Comparison of ENCODE assay signal across 15 cellular contexts in genomic region chr15:29403778-29404177, GRCh38.
DNase-seq lines count a peak whose midpoint lies in the region; ATAC-seq and TF ChIP-seq lines count a peak whose summit lies in the region.
"Had no signal": no experiment of that assay in that cellular context is flagged by ENCODE, and none has a peak within 500 bp of the region (broad histone marks: within the 10 kb centered on the region; RNA-seq: fewer than 3 reads in every experiment).

No MANE protein-coding gene starts in this region.

- H3K4me1 ChIP-seq in Panc1 (ENCODE audit: control insufficient read depth, insufficient read depth, low read length) (no peaks in the 10 kb centered on the region), aorta (ENCODE audit: control insufficient read depth in 1 of 2, insufficient read depth in 2 of 2, low read length in 2 of 2) (no peaks in the 10 kb centered on the region), transverse colon (peaks cover 0 to 11% (median 7%) of the 10 kb centered on the region in 4 donors), Peyer's patch (no peaks in the 10 kb centered on the region)
- H3K4me1 ChIP-seq: adrenal gland had no signal

- TF ChIP-seq POLR2A in transverse colon (IDR thresholded peaks at IDR 0.05) (no peak), Peyer's patch (IDR thresholded peaks at IDR 0.05) (no peak)

- ATAC-seq in Panc1, result peak; percentile 42; the same call in 1 of the 2 replicates
- peak; percentile 23 for ATAC-seq in aorta (ENCODE audit: low FRiP score)

- no TSS peak for BruUV-seq in Panc1 (replicated peaks; lab: Mats Ljungman, UMichigan)

- H3K27me3 ChIP-seq in Panc1 (ENCODE audit: control insufficient read depth, insufficient read depth, low read length), result no peaks in the 10 kb centered on the region
- no peaks in the 10 kb centered on the region for H3K27me3 ChIP-seq in kidney epithelial cell (ENCODE audit: control insufficient read depth, insufficient read depth, low read length)
- no peaks in the 10 kb centered on the region for H3K27me3 ChIP-seq in aorta (ENCODE audit: control insufficient read depth in 1 of 2, insufficient read depth in 2 of 2, low read length in 1 of 2)
- H3K27me3 ChIP-seq in transverse colon, result no peaks in the 10 kb centered on the region
- no peaks in the 10 kb centered on the region for H3K27me3 ChIP-seq in Peyer's patch
- H3K27me3 ChIP-seq: adrenal gland had no signal

- DNase-seq in NCI-H748 (lab: John Stamatoyannopoulos, UW; ENCODE audit: unreplicated experiment) (peak; percentile 9), NCI-H748 treated with DMSO at 0.1 percent for 48 hours (lab: John Stamatoyannopoulos, UW) (no peak), Panc1 (ENCODE audit: low read depth, low spot score) (no peak), kidney epithelial cell (ENCODE audit: low read depth) (no peak), aorta (no peak), transverse colon (no peak), NCI-H2227 (lab: John Stamatoyannopoulos, UW; ENCODE audit: unreplicated experiment) (no peak), Peyer's patch (no peak)
- DNase-seq: ACHN; adrenal gland; CD4-positive, alpha-beta T cell; HCEC 1CT; IMR-90; NCI-H2171 treated with DMSO at 0.1 percent for 48 hours; trophoblast cell had no signal

- intact Hi-C loops in Panc1 (cut with micrococcal nuclease; ENCODE audit: unreplicated experiment), result no loop called here
- intact Hi-C loops in aorta (cut with DNase I), result no loop called here
- intact Hi-C loops in transverse colon (cut with DNase I; ENCODE audit: low total_unique reads), result no loop called here

- in situ Hi-C loops in Panc1 (cut with HindIII; ENCODE audit: low pct_unique_long_range_greater_than_20kb, low sequenced_read_pairs) (no loop called here), transverse colon (cut with MboI; ENCODE audit: low pct_ligation_motif_present in 1 of 4, low pct_unique_long_range_greater_than_20kb in 1 of 4, low sequenced_read_pairs in 3 of 4) (no loop called here)

- TF ChIP-seq CTCF in Panc1 (IDR thresholded peaks at IDR 0.05), result peak; percentile 23
- TF ChIP-seq CTCF in kidney epithelial cell (IDR thresholded peaks at IDR 0.05; ENCODE audit: insufficient read depth, low read length, poor library complexity, severe bottlenecking), result peak; percentile 43
- TF ChIP-seq CTCF in transverse colon (IDR thresholded peaks at IDR 0.05), result no peak
- peak in 1 of 6 experiments; percentile 3 for TF ChIP-seq CTCF in Peyer's patch (IDR thresholded peaks at IDR 0.05)

- no peaks in the 10 kb centered on the region for H3K9me3 ChIP-seq in Panc1 (ENCODE audit: control insufficient read depth, insufficient read depth, low read depth, low read length)
- no peaks in the 10 kb centered on the region for H3K9me3 ChIP-seq in aorta (ENCODE audit: control insufficient read depth, low read length)
- no peaks in the 10 kb centered on the region for H3K9me3 ChIP-seq in transverse colon
- H3K9me3 ChIP-seq in Peyer's patch, result no peaks in the 10 kb centered on the region
- H3K9me3 ChIP-seq: adrenal gland had no signal

- H3K36me3 ChIP-seq in Panc1 (ENCODE audit: control insufficient read depth, insufficient read depth, low read length) (no peaks in the 10 kb centered on the region), kidney epithelial cell (ENCODE audit: control insufficient read depth, insufficient read depth, low read length) (no peaks in the 10 kb centered on the region), aorta (ENCODE audit: control insufficient read depth in 1 of 2, insufficient read depth in 2 of 2, low read length in 1 of 2) (no peaks in the 10 kb centered on the region), transverse colon (no peaks in the 10 kb centered on the region), Peyer's patch (no peaks in the 10 kb centered on the region)
- H3K36me3 ChIP-seq: adrenal gland had no signal

- H3K27ac ChIP-seq in Panc1 (ENCODE audit: low read length) (no peak overlapping the region), aorta (ENCODE audit: low read depth in 1 of 2, low read length in 2 of 2) (no peak overlapping the region), transverse colon (no peak overlapping the region), Peyer's patch (no peak overlapping the region)
- H3K27ac ChIP-seq: adrenal gland had no signal

- CTCF ChIA-PET in Panc1 (lab: Charles Lee), result no interaction called here

- POLR2A ChIA-PET in Panc1 (lab: Charles Lee), result no interaction called here

- H3K4me3 ChIP-seq in Panc1 (ENCODE audit: low read depth in 2 of 2, low read length in 2 of 2) (no peak overlapping the region), kidney epithelial cell (ENCODE audit: low read depth, low read length) (no peak overlapping the region), aorta (ENCODE audit: low read length in 2 of 2) (no peak overlapping the region), transverse colon (no peak overlapping the region), Peyer's patch (no peak overlapping the region)
- H3K4me3 ChIP-seq: adrenal gland had no signal

- TF ChIP-seq EP300 in transverse colon (IDR thresholded peaks at IDR 0.05; ENCODE audit: low read depth), result no peak

- 44 to 49% methylated on average over 8 of the region's 8 CpGs for WGBS in aorta, 2 donors
- WGBS in transverse colon (ENCODE audit: low coverage in 1 of 2), 2 donors, result 60 to 61% methylated on average over 1 to 8 of the region's 8 CpGs

Comparison
In these comparisons a context has a peak if more than half of its experiments do, and no peak if none do; other contexts are left out.
1. CTCF ChIP-seq: peak in Panc1 (single experiment) and kidney epithelial cell (single experiment); none in transverse colon (0 of 5).